In genomic region chr7:29467193-29467592, GRCh38 we compare ENCODE assay signal across 23 cellular contexts.
"Had no signal": no experiment of that assay in that cellular context is flagged by ENCODE, and none has a peak within 500 bp of the region (broad histone marks: within the 10 kb centered on the region; RNA-seq: fewer than 3 reads in every experiment).

No MANE protein-coding gene starts in this region.

- H3K9me3 ChIP-seq: esophagus muscularis mucosa, gastroesophageal sphincter, heart left ventricle, left ventricle myocardium inferior, lower lobe of right lung, neutrophil, pancreas, stomach, thyroid gland, upper lobe of left lung had no signal

- H3K27me3 ChIP-seq: esophagus muscularis mucosa, foreskin keratinocyte, gastroesophageal sphincter, heart left ventricle, hepatocyte, neutrophil, pancreas, stomach, thyroid gland, upper lobe of left lung had no signal

- H3K79me2 ChIP-seq: hepatocyte had no signal

- DNase-seq: dermis blood vessel endothelial cell; effector memory CD4-positive, alpha-beta T cell; foreskin keratinocyte; heart left ventricle; kidney; left ventricle myocardium inferior; lower lobe of right lung; naive B cell; pancreas; stimulated activated CD4-positive, alpha-beta T cell treated with anti-CD3 and anti-CD28 coated beads, Interleukin-2, amount 100 ng/mL, for 24 hours; stimulated activated CD4-positive, alpha-beta T cell treated with anti-CD3 and anti-CD28 coated beads, Interleukin-4, amount 100 ng/mL, for 24 hours; stimulated activated naive CD4-positive, alpha-beta T cell treated with Interleukin-2 at 50 U/mL for 16 hours; stomach; thyroid gland; upper lobe of left lung had no signal

- H2AFZ ChIP-seq: hepatocyte had no signal

- H3K27ac ChIP-seq: coronary artery, esophagus muscularis mucosa, foreskin keratinocyte, gastroesophageal sphincter, heart left ventricle, hepatocyte, left ventricle myocardium inferior, lower lobe of right lung, neutrophil, pancreas, stomach, thyroid gland, upper lobe of left lung had no signal

- H3K36me3 ChIP-seq: esophagus muscularis mucosa, gastroesophageal sphincter, heart left ventricle, left ventricle myocardium inferior, lower lobe of right lung, neutrophil, pancreas, stomach, thyroid gland, upper lobe of left lung had no signal

- H3K4me1 ChIP-seq: foreskin keratinocyte, gastroesophageal sphincter, lower lobe of right lung, thyroid gland, upper lobe of left lung had no signal

- H3K4me2 ChIP-seq: hepatocyte had no signal

- ATAC-seq: foreskin keratinocyte; gastroesophageal sphincter; heart left ventricle; lower lobe of right lung; natural killer cell treated with Interleukin-12 subunit alpha and Interleukin-12 subunit beta and Interleukin-15 and Interleukin-18, amount 100 ng/mL, for 72 hours; pancreas; sciatic nerve; stimulated activated effector memory CD8-positive, alpha-beta T cell treated with anti-CD3 and anti-CD28 coated beads, Interleukin-12 subunit alpha, Interleukin-12 subunit beta, amount 100 ng/mL, for 72 hours had no signal

- H3K4me3 ChIP-seq: coronary artery, esophagus muscularis mucosa, gastroesophageal sphincter, heart left ventricle, hepatocyte, left ventricle myocardium inferior, lower lobe of right lung, pancreas, stomach, thyroid gland, upper lobe of left lung had no signal
